Comparison of ENCODE assay signal across 17 cellular contexts in genomic region chr10:132357286-132358058, GRCh38.
"Had no signal": no experiment of that assay in that cellular context is flagged by ENCODE, and none has a peak within 500 bp of the region (broad histone marks: within the 10 kb centered on the region; RNA-seq: fewer than 3 reads in every experiment).

No MANE protein-coding gene starts in this region.

- H3K4me3 ChIP-seq: esophagus squamous epithelium, hepatocyte, left ventricle myocardium inferior, psoas muscle, right lobe of liver, stomach, tibial artery, upper lobe of right lung, vagina had no signal

- H3K27me3 ChIP-seq: esophagus squamous epithelium, hepatocyte, right lobe of liver, stomach, tibial artery, upper lobe of right lung, vagina had no signal

- H3K4me2 ChIP-seq: hepatocyte had no signal

- H3K4me1 ChIP-seq: esophagus squamous epithelium, psoas muscle, right lobe of liver, tibial artery, upper lobe of right lung, vagina had no signal

- H3K27ac ChIP-seq: esophagus squamous epithelium, hepatocyte, left ventricle myocardium inferior, psoas muscle, right lobe of liver, stomach, tibial artery, upper lobe of right lung, vagina had no signal

- H3K36me3 ChIP-seq: left ventricle myocardium inferior, right lobe of liver, upper lobe of right lung, vagina had no signal

- H2AFZ ChIP-seq: hepatocyte had no signal

- H3K79me2 ChIP-seq: hepatocyte had no signal

- H3K9me3 ChIP-seq: esophagus squamous epithelium, left ventricle myocardium inferior, psoas muscle, right lobe of liver, stomach, tibial artery, upper lobe of right lung, vagina had no signal

- ATAC-seq: left cardiac atrium, psoas muscle, right lobe of liver, upper lobe of right lung had no signal

- DNase-seq: esophagus squamous epithelium; foreskin melanocyte; head of caudate nucleus; kidney; left cardiac atrium; left ventricle myocardium inferior; mesendoderm; naive B cell; psoas muscle; retina; right lobe of liver; stimulated activated naive CD4-positive, alpha-beta T cell; stomach; upper lobe of right lung had no signal
